8 cellular contexts compared by ENCODE assay signal in the genomic region with DNA sequence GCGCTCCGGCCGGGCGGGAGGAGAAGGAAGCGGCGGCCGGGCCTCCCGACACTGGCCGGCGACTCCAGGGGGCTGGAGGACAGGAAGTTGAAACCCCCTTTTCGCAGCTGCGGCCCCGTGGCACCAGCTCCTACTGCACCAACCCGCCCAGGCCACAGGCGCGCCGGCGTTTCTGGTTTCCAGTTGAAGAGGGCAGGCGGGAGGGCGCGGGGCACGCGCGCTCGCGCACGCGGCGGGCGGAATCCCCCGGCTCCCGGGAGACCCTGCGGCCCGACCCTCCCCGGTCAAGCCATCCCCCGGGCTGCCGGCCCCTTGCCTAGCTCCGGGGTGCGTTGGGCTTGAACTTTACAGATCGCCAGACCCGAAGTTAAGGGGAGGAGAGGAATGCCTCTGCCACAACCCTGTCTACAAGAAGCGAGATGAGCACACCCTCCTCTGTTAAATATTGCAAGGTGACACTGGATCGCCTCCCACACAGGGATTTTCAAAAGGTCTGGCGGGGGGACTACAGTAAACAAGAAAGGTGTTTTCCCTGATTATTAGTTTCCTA. TPM values are rescaled to one million over a fixed set of nuclear protein-coding genes. Genes with fewer than 3 reads are reported as not detected.
DNase-seq lines count a peak whose midpoint lies in the region; ATAC-seq, FAIRE-seq and TF ChIP-seq lines count a peak whose summit lies in the region.

No MANE protein-coding gene starts in this region.

- no peak; a peak in 1 of 5 replicates for TF ChIP-seq RAD21 in A549 (conservative IDR thresholded peaks at IDR 0.05 in 1 of 2, IDR thresholded peaks at IDR 0.05 in 1 of 2)

- H2AFZ ChIP-seq in OCI-LY3 (ENCODE audit: low read depth, low read length): peak overlapping the region; percentile 75

- WGBS in A549 (ENCODE audit: missing lambda C conversion rate): 0% methylated on average over 11 of the region's 44 CpGs

- peaks cover 5% of the 10 kb centered on the region for H3K36me3 Mint-ChIP-seq in neural crest cell (ENCODE audit: low read depth)

- H3K79me2 ChIP-seq in OCI-LY3 (ENCODE audit: low read length): peaks cover 39% of the 10 kb centered on the region

- peak overlapping the region; percentile 99 for H3K9ac ChIP-seq in OCI-LY3 (ENCODE audit: low read length)

- H3K36me3 ChIP-seq in OCI-LY3 (replicated peaks; ENCODE audit: low read depth, low read length) (peaks cover 6% of the 10 kb centered on the region), thoracic aorta (no peaks in the 10 kb centered on the region)

- FAIRE-seq in A549 (lab: Jason Lieb, UNC): no peak

- ATAC-seq in A549 (peak; percentile 40 to 44), GM18861 (IDR thresholded peaks at IDR 0.05; ENCODE audit: unreplicated experiment) (peak; percentile 7), HG03064 (IDR thresholded peaks at IDR 0.05; ENCODE audit: low read depth, unreplicated experiment) (peak; percentile 18), thoracic aorta (ENCODE audit: insufficient number of reproducible peaks, low FRiP score, low read depth) (no peak)

- POLR2A ChIA-PET in A549 (lab: Yijun Ruan, JAX): interaction anchor here (0.6 to 0.8 kb wide), 2 partner anchors 12 to 634 kb away, joined by 3 to 4 read pairs; no protein-coding TSS in a partner anchor

- 0 out of 2 replicates have a peak, but pooled peaks have one; percentile 27 for TF ChIP-seq POLR2A in A549 (IDR thresholded peaks at IDR 0.05; ENCODE audit: low read length)

- TF ChIP-seq EP300 in A549 (IDR thresholded peaks at IDR 0.05): no peak

- peaks cover 2% of the 10 kb centered on the region for H3K27me3 Mint-ChIP-seq in neural crest cell (ENCODE audit: low read depth)

- peak overlapping the region; percentile 97 for H3K4me3 Mint-ChIP-seq in neural crest cell

- H3K9me3 ChIP-seq in A549: no peaks in the 10 kb centered on the region
- H3K9me3 ChIP-seq in OCI-LY3 (ENCODE audit: insufficient read depth, low read length): no peaks in the 10 kb centered on the region
- no peaks in the 10 kb centered on the region for H3K9me3 ChIP-seq in thoracic aorta

- peak overlapping the region; percentile 98 to 99 for H3K27ac ChIP-seq in A549
- peak overlapping the region; percentile 93 for H3K27ac ChIP-seq in OCI-LY3 (ENCODE audit: low read length)
- peak overlapping the region; percentile 68 to 78 for H3K27ac ChIP-seq in thoracic aorta

- no peaks in the 10 kb centered on the region for H4K20me1 ChIP-seq in OCI-LY3 (ENCODE audit: insufficient read depth, low read length)

- H3K4me1 Mint-ChIP-seq in neural crest cell: peaks cover 60% of the 10 kb centered on the region

- DNase-seq in A549 (ENCODE audit: low read depth in 1 of 2, low spot score in 1 of 2) (peak; percentile 31 to 39), foreskin fibroblast (peak in 1 of 2 donors; percentile 73), neural crest cell (ENCODE audit: low read depth, low spot score) (peak; percentile 46), thoracic aorta (ENCODE audit: low spot score) (no peak)
- DNase-seq in activated effector memory CD4-positive, alpha-beta T cell treated with anti-CD3 and anti-CD28 coated beads, Interleukin-2, amount 50 U/mL, for 16 hours: peak; percentile 85

- peak overlapping the region; percentile 98 for H3K27ac Mint-ChIP-seq in neural crest cell (ENCODE audit: unreplicated experiment)

- H3K4me2 ChIP-seq in A549 (peak overlapping the region; percentile 93), OCI-LY3 (ENCODE audit: low read length) (peak overlapping the region; percentile 87)

- H3K4me3 ChIP-seq in A549: peak overlapping the region; percentile 88
- H3K4me3 ChIP-seq in OCI-LY3 (ENCODE audit: low read length): peak overlapping the region; percentile 96
- peak overlapping the region; percentile 59 to 62 for H3K4me3 ChIP-seq in foreskin fibroblast (ENCODE audit: low read depth in 1 of 2, low read length in 2 of 2)
- peak overlapping the region; percentile 76 for H3K4me3 ChIP-seq in thoracic aorta

- H3K27me3 ChIP-seq in OCI-LY3 (ENCODE audit: low read depth, low read length) (no peaks in the 10 kb centered on the region), thoracic aorta (replicated peaks; ENCODE audit: insufficient read depth) (no peaks in the 10 kb centered on the region)

- peaks cover 39% of the 10 kb centered on the region for H3K4me1 ChIP-seq in A549
- peaks cover 41% of the 10 kb centered on the region for H3K4me1 ChIP-seq in OCI-LY3 (ENCODE audit: low read length)
- peaks cover 0 to 6% of the 10 kb centered on the region in 2 donors for H3K4me1 ChIP-seq in thoracic aorta (ENCODE audit: control insufficient read depth in 1 of 2, low read depth in 2 of 2)

- CTCF ChIA-PET in A549 (lab: Yijun Ruan, JAX): interaction anchor here (0.7 to 1.1 kb wide), 2 partner anchors 17 to 183 kb away, joined by 3 to 4 read pairs; no protein-coding TSS in a partner anchor

- TF ChIP-seq CTCF in A549 (IDR thresholded peaks at IDR 0.05) (no peak), OCI-LY3 (IDR thresholded peaks at IDR 0.05; ENCODE audit: low read depth, low read length) (no peak), foreskin fibroblast (IDR thresholded peaks at IDR 0.05; ENCODE audit: low read depth, low read length) (no peak), neural crest cell (conservative IDR thresholded peaks at IDR 0.05) (no peak), thoracic aorta (IDR thresholded peaks at IDR 0.05) (no peak)

- H3K9me3 Mint-ChIP-seq in neural crest cell: no peaks in the 10 kb centered on the region

TF ChIP-seq in A549, 52 proteins besides CTCF, POLR2A, EP300 and RAD21:
- TF ChIP-seq, protein P1, sequence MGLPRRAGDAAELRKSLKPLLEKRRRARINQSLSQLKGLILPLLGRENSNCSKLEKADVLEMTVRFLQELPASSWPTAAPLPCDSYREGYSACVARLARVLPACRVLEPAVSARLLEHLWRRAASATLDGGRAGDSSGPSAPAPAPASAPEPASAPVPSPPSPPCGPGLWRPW (IDR thresholded peaks at IDR 0.05): no peak
- TF ChIP-seq NPAS2 (CRISPR knock-in tag; IDR thresholded peaks at IDR 0.05; ENCODE audit: borderline replicate concordance) (no peak), FOSL2 (IDR thresholded peaks at IDR 0.05) (no peak), FOSL2 (CRISPR knock-in tag; IDR thresholded peaks at IDR 0.05) (no peak), ZFP36 (IDR thresholded peaks at IDR 0.05; ENCODE audit: borderline replicate concordance, partially characterized antibody) (no peak), HOXA7 (CRISPR knock-in tag; IDR thresholded peaks at IDR 0.05) (no peak), CBX2 (IDR thresholded peaks at IDR 0.05; ENCODE audit: borderline replicate concordance, low read depth) (no peak), FOXS1 (CRISPR knock-in tag; IDR thresholded peaks at IDR 0.05) (no peak), EHMT2 (IDR thresholded peaks at IDR 0.05; ENCODE audit: low read depth) (no peak), PHF8 (IDR thresholded peaks at IDR 0.05; ENCODE audit: borderline replicate concordance, low read depth) (0 out of 2 replicates have a peak, but pooled peaks have one; percentile 28), JUN (IDR thresholded peaks at IDR 0.05) (0 out of 5 replicates have a peak, but pooled peaks of 1 of the 2 experiments have one; percentile 5), NFE2L2 (conservative IDR thresholded peaks at IDR 0.05; ENCODE audit: low read length) (no peak)
- TF ChIP-seq, protein P2, sequence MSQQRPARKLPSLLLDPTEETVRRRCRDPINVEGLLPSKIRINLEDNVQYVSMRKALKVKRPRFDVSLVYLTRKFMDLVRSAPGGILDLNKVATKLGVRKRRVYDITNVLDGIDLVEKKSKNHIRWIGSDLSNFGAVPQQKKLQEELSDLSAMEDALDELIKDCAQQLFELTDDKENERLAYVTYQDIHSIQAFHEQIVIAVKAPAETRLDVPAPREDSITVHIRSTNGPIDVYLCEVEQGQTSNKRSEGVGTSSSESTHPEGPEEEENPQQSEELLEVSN (IDR thresholded peaks at IDR 0.05; ENCODE audit: borderline replicate concordance, low read depth): 0 out of 2 replicates have a peak, but pooled peaks have one; percentile 18
- TF ChIP-seq, protein P3, sequence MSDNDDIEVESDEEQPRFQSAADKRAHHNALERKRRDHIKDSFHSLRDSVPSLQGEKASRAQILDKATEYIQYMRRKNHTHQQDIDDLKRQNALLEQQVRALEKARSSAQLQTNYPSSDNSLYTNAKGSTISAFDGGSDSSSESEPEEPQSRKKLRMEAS (IDR thresholded peaks at IDR 0.05): peak; percentile 56

RNA-seq across cellular contexts. Expression of a gene that starts 1.5 kb away (rescaled TPM):
- polyA plus RNA-seq in A549 (2011; rRNA removed) (24.5 and 26.8 TPM in 2 replicates), A549 (2017; fragmentation: RNase III; extraction: RNeasy Plus Mini Kit Qiagen cat#74134 plus additional on column Dnase treatment) (20.8 to 22.0 TPM (median 21.5 TPM) in 3 replicates)
- polyA plus RNA-seq in A549 (2012; cell fraction: cytosol; rRNA removed): 4.8 and 6.9 TPM in 2 replicates
- polyA plus RNA-seq in A549 (2012; cell fraction: nucleus; rRNA removed): 2.4 and 2.9 TPM in 2 replicates
- polyA minus RNA-seq in A549 (2011; rRNA and poly(A)+ RNA removed): 12.2 and 13.0 TPM in 2 replicates
- total RNA-seq in neural crest cell (104 and 105 TPM in 2 replicates), thoracic aorta (1 to 10 TPM; 1.5 to 2.7 TPM)

Comparison
In these comparisons a context has a peak if more than half of its experiments do, and no peak if none do; other contexts are left out.
1. RNA of a gene that starts 1.5 kb away (total RNA-seq): 104 to 105 TPM in neural crest cell; 1.5 to 2.7 TPM in thoracic aorta; every median in the first group is over 10 times any median in the second.
2. Peak in every context shown above with its lines, with median percentiles within 50 percentile points of each other: H3K27ac ChIP-seq and H3K4me3 ChIP-seq.